20 cellular contexts compared by ENCODE assay signal in genomic region chr5:139806111-139806510, GRCh38. TPM values are rescaled to one million over a fixed set of nuclear protein-coding genes. Genes with fewer than 3 reads are reported as not detected.
DNase-seq lines count a peak whose midpoint lies in the region; ATAC-seq and TF ChIP-seq lines count a peak whose summit lies in the region.
"Had no signal": no experiment of that assay in that cellular context is flagged by ENCODE, and none has a peak within 500 bp of the region (broad histone marks: within the 10 kb centered on the region; RNA-seq: fewer than 3 reads in every experiment).

No MANE protein-coding gene starts in this region.

- no peak overlapping the region for H3K27ac Mint-ChIP-seq in MCF 10A (ENCODE audit: low read depth, unreplicated experiment)
- H3K27ac Mint-ChIP-seq: B cell; CD4-positive, CD25-positive, alpha-beta regulatory T cell had no signal

- H3K36me3 ChIP-seq in SJCRH30, result no peaks in the 10 kb centered on the region

- no peaks in the 10 kb centered on the region for H3K9me3 Mint-ChIP-seq in MCF 10A (ENCODE audit: unreplicated experiment)

- H3K9me3 ChIP-seq in SJCRH30 (replicated peaks), result no peaks in the 10 kb centered on the region
- H3K9me3 ChIP-seq: Caco-2 had no signal

- peaks cover 46% of the 10 kb centered on the region for H3K27me3 Mint-ChIP-seq in MCF 10A (ENCODE audit: insufficient read depth, unreplicated experiment)

- no peaks in the 10 kb centered on the region for H3K4me1 Mint-ChIP-seq in MCF 10A (ENCODE audit: insufficient read depth, unreplicated experiment)
- H3K4me1 Mint-ChIP-seq: B cell; CD4-positive, CD25-positive, alpha-beta regulatory T cell had no signal

- TF ChIP-seq CTCF in MCF 10A (IDR thresholded peaks at IDR 0.05; ENCODE audit: unreplicated experiment) (no peak), RWPE1 (conservative IDR thresholded peaks at IDR 0.05; ENCODE audit: low read depth) (no peak)

- H3K27ac ChIP-seq in temporal lobe (ENCODE audit: low read depth, low read length) (peak overlapping the region; percentile 8), RWPE1 (no peak overlapping the region), SJCRH30 (no peak overlapping the region)

- ATAC-seq in left cardiac atrium, result no peak
- ATAC-seq: GM12878, Panc1, Right ventricle myocardium inferior had no signal

- intact Hi-C loops in left cardiac atrium (cut with DNase I), result no loop called here
- intact Hi-C loops in cardiac septum (cut with DNase I), result no loop called here
- intact Hi-C loops in head of caudate nucleus (cut with DNase I), result no loop called here
- intact Hi-C loops in MCF 10A (cut with micrococcal nuclease), result no loop called here

- no peak overlapping the region for H3K4me3 Mint-ChIP-seq in MCF 10A (ENCODE audit: unreplicated experiment)
- H3K4me3 Mint-ChIP-seq: B cell; CD4-positive, CD25-positive, alpha-beta regulatory T cell had no signal

- POLR2A ChIA-PET in MCF 10A (lab: Yijun Ruan, JAX) (no interaction called here), RWPE1 (lab: Yijun Ruan, JAX; ENCODE audit: low non-redundant PET) (no interaction called here)

- no peaks in the 10 kb centered on the region for H3K4me1 ChIP-seq in SJCRH30
- H3K4me1 ChIP-seq: Caco-2 had no signal

- CTCF ChIA-PET in MCF 10A (lab: Yijun Ruan, JAX), result interaction anchor here (1.0 to 2.7 kb wide), 5 partner anchors 8 to 162 kb away, joined by 3 to 17 read pairs (median 9); no protein-coding TSS in a partner anchor
- CTCF ChIA-PET in RWPE1 (lab: Yijun Ruan, JAX), result interaction anchor here (0.6 to 5.1 kb wide), 3 partner anchors 40 to 163 kb away, joined by 3 to 24 read pairs (median 4); no protein-coding TSS in a partner anchor

- H3K27me3 ChIP-seq in SJCRH30, result no peaks in the 10 kb centered on the region

- H3K36me3 Mint-ChIP-seq in MCF 10A (ENCODE audit: insufficient read depth, unreplicated experiment), result no peaks in the 10 kb centered on the region
- H3K36me3 Mint-ChIP-seq: CD4-positive, CD25-positive, alpha-beta regulatory T cell had no signal

- DNase-seq in left cardiac atrium (peak; percentile 9), cardiac septum (ENCODE audit: low spot score) (no peak), head of caudate nucleus (peak in 41 of 42 donors; percentile 48 to 88 (median 74)), middle frontal gyrus (ENCODE audit: extremely low spot score, low spot score) (peak; percentile 12), MCF 10A (ENCODE audit: unreplicated experiment) (no peak), RWPE1 (ENCODE audit: low spot score) (no peak), SJCRH30 (no peak)
- DNase-seq: 8988T; Caco-2; CD4-positive, CD25-positive, alpha-beta regulatory T cell; DMS153; NCI-H1105 treated with DMSO at 0.1 percent for 48 hours; NCI-H1694; NCI-H2081 treated with DMSO at 0.1 percent for 48 hours had no signal

- no TSS peak for BruUV-seq in MCF 10A (replicated peaks; lab: Mats Ljungman, UMichigan)

- no peak overlapping the region for H3K4me3 ChIP-seq in SJCRH30
- H3K4me3 ChIP-seq: GM12878 had no signal

RNA-seq across cellular contexts. Expression of gene PSD2, which starts 10.5 kb away (rescaled TPM):
- total RNA-seq in left cardiac atrium (under 1 TPM; 0.09 to 0.13 TPM), cardiac septum (0.08 TPM), temporal lobe (31.2 TPM), MCF 10A (2022) (not detected in 2 replicates)
- total RNA-seq in SJCRH30 (2014; rRNA removed; shearing (Covaris generic)), result not detected in 2 replicates
- total RNA-seq: CD4-positive, CD25-positive, alpha-beta regulatory T cell; GM12878; LHCN-M2; Right ventricle myocardium inferior had no signal

Comparison
In these comparisons a context has a peak if more than half of its experiments do, and no peak if none do; other contexts are left out.
1. DNase-seq: peak in left cardiac atrium (single experiment), head of caudate nucleus (41 of 42) and middle frontal gyrus (single experiment); none in cardiac septum (single experiment), MCF 10A (single experiment), RWPE1 (single experiment) and SJCRH30 (0 of 2).
2. RNA of gene PSD2, which starts 10.5 kb away (total RNA-seq): 31.2 TPM in temporal lobe (single experiment); 0.09 to 0.13 TPM in left cardiac atrium, 0.08 TPM in cardiac septum (single experiment), not detected in MCF 10A and not detected in SJCRH30; every median in the first group is over 10 times any median in the second.